Comparison of ENCODE assay signal across 1 cellular context in the genomic region with DNA sequence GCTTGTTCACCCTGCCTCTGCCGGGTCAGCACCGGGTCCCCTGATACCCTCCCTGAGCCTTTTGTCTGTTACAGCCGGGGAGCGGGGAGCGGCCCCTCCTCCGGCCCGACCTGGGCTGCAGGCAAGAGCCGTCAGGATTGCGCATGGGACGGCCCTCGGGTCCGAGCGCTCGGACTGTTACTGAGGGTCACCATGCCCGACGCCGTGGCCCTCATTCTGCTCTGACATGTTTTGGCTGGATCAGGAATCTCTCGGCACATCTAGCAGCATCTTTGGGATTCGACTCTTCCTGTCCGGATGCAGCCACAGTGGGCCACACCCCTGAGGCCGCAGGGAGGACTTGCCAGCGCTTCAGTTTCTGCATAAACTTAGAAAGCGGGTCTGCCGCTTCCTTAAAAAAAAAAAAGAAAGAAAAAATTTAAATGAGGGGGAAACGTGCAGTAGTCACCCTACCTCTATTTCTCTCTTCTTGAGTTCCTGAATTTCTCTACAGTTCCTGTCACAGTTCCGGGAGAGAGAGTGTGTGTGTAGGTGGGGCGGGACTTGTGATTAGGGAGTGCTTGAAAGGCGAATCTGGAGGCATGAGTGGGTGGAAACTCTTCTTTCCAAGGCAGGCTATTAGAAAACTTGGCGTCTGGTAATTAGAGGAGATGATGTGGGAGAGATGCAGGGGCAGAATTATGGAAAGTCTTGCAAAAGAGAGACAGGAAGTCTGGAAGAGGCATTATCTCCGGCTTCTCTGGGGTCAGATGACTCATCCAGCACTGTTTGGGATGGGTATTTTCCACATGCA.
TF ChIP-seq lines count a peak whose summit lies in the region.

No MANE protein-coding gene starts in this region.

TF ChIP-seq in HCT116, 20 proteins besides CTCF, POLR2A, EP300 and RAD21 (continued from another document):
- TF ChIP-seq, protein P1, sequence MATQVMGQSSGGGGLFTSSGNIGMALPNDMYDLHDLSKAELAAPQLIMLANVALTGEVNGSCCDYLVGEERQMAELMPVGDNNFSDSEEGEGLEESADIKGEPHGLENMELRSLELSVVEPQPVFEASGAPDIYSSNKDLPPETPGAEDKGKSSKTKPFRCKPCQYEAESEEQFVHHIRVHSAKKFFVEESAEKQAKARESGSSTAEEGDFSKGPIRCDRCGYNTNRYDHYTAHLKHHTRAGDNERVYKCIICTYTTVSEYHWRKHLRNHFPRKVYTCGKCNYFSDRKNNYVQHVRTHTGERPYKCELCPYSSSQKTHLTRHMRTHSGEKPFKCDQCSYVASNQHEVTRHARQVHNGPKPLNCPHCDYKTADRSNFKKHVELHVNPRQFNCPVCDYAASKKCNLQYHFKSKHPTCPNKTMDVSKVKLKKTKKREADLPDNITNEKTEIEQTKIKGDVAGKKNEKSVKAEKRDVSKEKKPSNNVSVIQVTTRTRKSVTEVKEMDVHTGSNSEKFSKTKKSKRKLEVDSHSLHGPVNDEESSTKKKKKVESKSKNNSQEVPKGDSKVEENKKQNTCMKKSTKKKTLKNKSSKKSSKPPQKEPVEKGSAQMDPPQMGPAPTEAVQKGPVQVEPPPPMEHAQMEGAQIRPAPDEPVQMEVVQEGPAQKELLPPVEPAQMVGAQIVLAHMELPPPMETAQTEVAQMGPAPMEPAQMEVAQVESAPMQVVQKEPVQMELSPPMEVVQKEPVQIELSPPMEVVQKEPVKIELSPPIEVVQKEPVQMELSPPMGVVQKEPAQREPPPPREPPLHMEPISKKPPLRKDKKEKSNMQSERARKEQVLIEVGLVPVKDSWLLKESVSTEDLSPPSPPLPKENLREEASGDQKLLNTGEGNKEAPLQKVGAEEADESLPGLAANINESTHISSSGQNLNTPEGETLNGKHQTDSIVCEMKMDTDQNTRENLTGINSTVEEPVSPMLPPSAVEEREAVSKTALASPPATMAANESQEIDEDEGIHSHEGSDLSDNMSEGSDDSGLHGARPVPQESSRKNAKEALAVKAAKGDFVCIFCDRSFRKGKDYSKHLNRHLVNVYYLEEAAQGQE (IDR thresholded peaks at IDR 0.05; ENCODE audit: low read depth) = no peak
- TF ChIP-seq YY1 (IDR thresholded peaks at IDR 0.05; ENCODE audit: extremely low read depth, insufficient replicate concordance, low read depth, low read length) = no peak
- TF ChIP-seq SRF (IDR thresholded peaks at IDR 0.05; ENCODE audit: low read depth) = peak; percentile 9; the same call in 1 of the 2 replicates
- 0 out of 2 replicates have a peak, but pooled peaks have one; percentile 51 for TF ChIP-seq JUND (IDR thresholded peaks at IDR 0.05)
